In the genomic region with DNA sequence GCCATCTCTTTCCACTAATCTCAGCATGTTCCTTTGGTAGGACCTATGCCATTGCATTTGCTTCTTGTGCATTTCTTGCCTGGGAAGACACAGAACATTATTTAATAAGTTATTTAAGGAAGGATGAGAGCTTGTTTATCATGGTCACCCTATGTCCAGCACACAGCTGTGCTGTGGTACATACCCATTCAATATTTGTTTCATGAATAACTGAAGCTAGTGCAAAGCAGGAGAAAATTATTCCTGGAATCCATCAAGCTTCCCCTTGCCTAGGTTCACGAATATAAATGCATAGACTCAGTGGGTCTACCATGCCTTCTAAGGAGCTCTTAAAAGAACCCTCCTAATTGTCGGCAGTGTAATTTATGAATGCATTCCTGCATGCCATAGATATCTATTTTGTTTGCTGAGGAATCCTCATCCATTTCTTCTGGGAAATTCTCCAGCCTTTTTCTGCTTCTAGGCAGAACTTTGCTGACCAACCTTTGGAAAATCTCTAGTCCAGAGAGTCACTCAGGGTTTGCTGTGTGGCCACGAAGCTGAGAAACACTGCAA, we compare ENCODE assay signal across 29 cellular contexts.
"Had no signal": no experiment of that assay in that cellular context is flagged by ENCODE, and none has a peak within 500 bp of the region (broad histone marks: within the 10 kb centered on the region; RNA-seq: fewer than 3 reads in every experiment).

No MANE protein-coding gene starts in this region.

- DNase-seq: activated CD4-positive, alpha-beta memory T cell treated with anti-CD3 and anti-CD28 coated beads, Interleukin-2, amount 10 ng/mL, durations not matched to agents 7 days and 5 days; activated CD4-positive, alpha-beta T cell treated with anti-CD3 and anti-CD28 coated beads for 1 hour; activated CD4-positive, alpha-beta T cell treated with anti-CD3 and anti-CD28 coated beads for 48 hours; activated CD4-positive, CD25-positive, alpha-beta regulatory T cell; activated CD8-positive, alpha-beta memory T cell treated with anti-CD3 and anti-CD28 coated beads for 24 hours; activated CD8-positive, alpha-beta memory T cell treated with anti-CD3 and anti-CD28 coated beads, Interleukin-2, amount 10 ng/mL, durations not matched to agents 7 days and 5 days; activated CD8-positive, alpha-beta memory T cell treated with anti-CD3 and anti-CD28 coated beads, Interleukin-2, amount 50 U/mL, for 48 hours; activated effector memory CD4-positive, alpha-beta T cell treated with Interleukin-2 at 50 U/mL for 16 hours; activated naive CD4-positive, alpha-beta T cell; activated naive CD4-positive, alpha-beta T cell treated with anti-CD3 and anti-CD28 coated beads, Interleukin-2, amount 50 U/mL, for 16 hours; activated naive CD8-positive, alpha-beta T cell treated with anti-CD3 and anti-CD28 coated beads for 36 hours; activated T-cell treated with anti-CD3 and anti-CD28 coated beads, Interleukin-2, amount 50 U/mL, for 48 hours; amniotic stem cell; aorta; body of pancreas; Kasumi-1; MG63; NCI-H1048; NCI-H1436 treated with DMSO at 0.1 percent for 48 hours; NCI-H1694 treated with DMSO at 0.1 percent for 48 hours; NCI-H2029; NCI-H345; NCI-H524 treated with DMSO at 0.1 percent for 48 hours; SHP77; SJCRH30; T1000; WERI-Rb-1 had no signal

- H3K4me1 Mint-ChIP-seq: activated CD4-positive, alpha-beta memory T cell treated with anti-CD3 and anti-CD28 coated beads, Interleukin-2, amount 10 ng/mL, durations not matched to agents 7 days and 5 days; activated CD8-positive, alpha-beta memory T cell treated with anti-CD3 and anti-CD28 coated beads, Interleukin-2, amount 10 ng/mL, durations not matched to agents 7 days and 5 days; activated naive CD8-positive, alpha-beta T cell treated with anti-CD3 and anti-CD28 coated beads for 36 hours had no signal

- H3K4me3 Mint-ChIP-seq: activated CD4-positive, alpha-beta memory T cell treated with anti-CD3 and anti-CD28 coated beads, Interleukin-2, amount 10 ng/mL, durations not matched to agents 7 days and 5 days; activated CD8-positive, alpha-beta memory T cell treated with anti-CD3 and anti-CD28 coated beads, Interleukin-2, amount 10 ng/mL, durations not matched to agents 7 days and 5 days; activated naive CD8-positive, alpha-beta T cell treated with anti-CD3 and anti-CD28 coated beads for 36 hours had no signal

- H3K36me3 ChIP-seq: breast epithelium, MG63, SJCRH30, WERI-Rb-1 had no signal

- H3K9me3 ChIP-seq: body of pancreas, breast epithelium, MG63, SJCRH30 had no signal

- H3K27me3 ChIP-seq: body of pancreas, breast epithelium, MG63, SJCRH30 had no signal

- H3K36me3 Mint-ChIP-seq: activated CD8-positive, alpha-beta memory T cell treated with anti-CD3 and anti-CD28 coated beads, Interleukin-2, amount 10 ng/mL, durations not matched to agents 7 days and 5 days; activated naive CD8-positive, alpha-beta T cell treated with anti-CD3 and anti-CD28 coated beads for 36 hours had no signal

- H3K4me3 ChIP-seq: body of pancreas, breast epithelium, MG63, SJCRH30, SK-N-MC had no signal

- H3K27ac Mint-ChIP-seq: activated CD4-positive, alpha-beta memory T cell treated with anti-CD3 and anti-CD28 coated beads, Interleukin-2, amount 10 ng/mL, durations not matched to agents 7 days and 5 days; activated CD8-positive, alpha-beta memory T cell treated with anti-CD3 and anti-CD28 coated beads, Interleukin-2, amount 10 ng/mL, durations not matched to agents 7 days and 5 days; activated naive CD8-positive, alpha-beta T cell treated with anti-CD3 and anti-CD28 coated beads for 36 hours had no signal

- H3K4me1 ChIP-seq: body of pancreas, breast epithelium, SJCRH30 had no signal

- H3K9me3 Mint-ChIP-seq: activated CD4-positive, alpha-beta memory T cell treated with anti-CD3 and anti-CD28 coated beads, Interleukin-2, amount 10 ng/mL, durations not matched to agents 7 days and 5 days had no signal

- H3K27ac ChIP-seq: body of pancreas, breast epithelium, SJCRH30, SK-N-MC, WERI-Rb-1 had no signal

- H3K27me3 Mint-ChIP-seq: activated CD4-positive, alpha-beta memory T cell treated with anti-CD3 and anti-CD28 coated beads, Interleukin-2, amount 10 ng/mL, durations not matched to agents 7 days and 5 days; activated CD8-positive, alpha-beta memory T cell treated with anti-CD3 and anti-CD28 coated beads, Interleukin-2, amount 10 ng/mL, durations not matched to agents 7 days and 5 days; activated naive CD8-positive, alpha-beta T cell treated with anti-CD3 and anti-CD28 coated beads for 36 hours had no signal
